ENCODE assay signal across 1 cellular context in the genomic region with DNA sequence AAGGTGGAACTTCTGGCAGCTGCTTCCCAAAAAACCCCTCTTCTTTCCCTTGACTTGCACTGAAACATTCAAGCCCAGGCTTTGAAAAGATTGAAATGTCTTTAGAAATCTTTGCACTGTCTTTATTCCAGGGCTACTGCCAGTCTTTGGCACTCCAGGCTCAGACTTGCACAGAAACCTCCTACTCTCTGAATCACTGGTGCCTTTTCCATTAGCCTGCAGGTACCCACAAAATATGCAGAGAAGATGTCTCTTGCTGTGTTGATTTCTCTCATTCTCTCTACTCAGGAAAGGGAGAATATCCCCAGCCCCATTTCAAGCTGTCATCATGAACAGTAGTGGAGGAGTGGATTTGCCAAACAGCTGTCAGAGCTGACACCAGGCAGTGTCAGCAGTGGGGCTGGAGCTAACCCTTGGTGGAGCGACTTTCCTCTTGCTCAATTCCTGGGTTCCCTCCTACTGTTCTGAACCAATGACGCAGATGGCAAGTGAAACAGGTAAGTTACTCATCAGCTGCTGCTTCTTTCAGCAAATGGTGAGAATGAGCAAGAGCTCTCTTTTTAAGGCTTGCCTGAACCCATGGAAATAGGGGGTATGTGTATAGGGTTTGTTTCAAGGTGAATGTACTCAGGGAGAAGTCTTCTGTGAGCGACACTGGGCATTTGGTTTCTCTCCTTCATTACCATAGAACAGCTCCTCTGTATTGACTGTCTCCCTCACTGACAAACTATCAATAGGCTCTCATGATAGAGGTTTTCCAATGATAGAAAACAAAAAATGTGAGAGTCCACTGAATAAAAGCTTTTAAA.
TF ChIP-seq lines count a peak whose summit lies in the region.

No MANE protein-coding gene starts in this region.

TF ChIP-seq in H1, 55 proteins besides CTCF, POLR2A, EP300 and RAD21:
- TF ChIP-seq POU5F1 (IDR thresholded peaks at IDR 0.05; ENCODE audit: low read depth, low read length), result no peak
TF ChIP-seq in H1: peak in this region for 0.
